ENCODE assay signal across 1 cellular context in the genomic region with DNA sequence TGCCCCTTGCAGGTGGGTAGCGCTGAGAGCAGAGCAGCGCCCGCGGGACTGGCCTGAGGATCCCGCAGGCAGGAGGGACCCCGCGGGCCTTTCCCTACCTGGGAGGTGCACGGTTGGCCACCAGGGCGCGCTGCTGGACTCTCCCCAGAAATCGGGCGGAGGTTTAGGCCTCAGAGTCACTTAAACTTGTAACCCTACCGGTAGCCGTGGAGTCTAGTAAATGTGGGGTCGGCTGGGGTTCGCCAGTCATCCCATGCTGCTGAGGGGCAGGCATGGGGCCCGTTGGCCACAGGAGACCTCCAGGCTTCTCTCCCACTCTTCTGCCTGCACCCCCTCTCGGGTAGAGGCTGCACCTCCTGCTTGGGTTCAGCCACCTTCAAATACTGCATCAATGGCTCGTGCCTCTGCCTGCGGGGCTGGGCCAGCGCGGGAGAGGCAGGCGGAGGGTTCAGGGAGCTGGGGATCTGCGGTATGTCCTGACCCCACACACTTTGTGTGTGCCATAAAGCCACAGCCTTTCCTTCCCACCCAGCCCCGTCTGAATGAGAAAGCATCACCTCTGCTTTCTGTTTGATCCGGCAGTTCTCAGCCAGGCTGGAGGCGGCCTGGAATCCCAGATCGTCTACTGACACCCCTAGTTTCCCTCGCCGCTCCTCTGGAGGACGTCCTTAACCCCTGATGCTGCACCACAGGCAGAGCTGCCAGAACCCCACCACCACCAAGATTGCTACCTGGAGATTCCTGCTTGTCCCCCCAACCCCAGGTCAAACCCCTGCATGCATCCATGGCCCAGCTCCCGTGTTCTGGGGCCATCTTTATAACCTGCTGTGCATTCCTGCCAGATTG.
TF ChIP-seq lines count a peak whose summit lies in the region.

No MANE protein-coding gene starts in this region.

TF ChIP-seq in HepG2, 621 proteins besides CTCF, POLR2A, EP300 and RAD21 (continued from another document and continues in another):
- TF ChIP-seq ZNF574 (CRISPR knock-in tag; IDR thresholded peaks at IDR 0.05) (peak; percentile 34), ZNF282 (IDR thresholded peaks at IDR 0.05; ENCODE audit: partially characterized antibody) (no peak), ZNF768 (CRISPR knock-in tag; IDR thresholded peaks at IDR 0.05) (no peak), ZNF781 (CRISPR knock-in tag; IDR thresholded peaks at IDR 0.05; ENCODE audit: borderline replicate concordance, not compliant biosample characterization) (no peak), DR1 (CRISPR knock-in tag; IDR thresholded peaks at IDR 0.05) (no peak), NR2F1 (CRISPR knock-in tag; IDR thresholded peaks at IDR 0.05) (no peak), KMT2B (CRISPR knock-in tag; IDR thresholded peaks at IDR 0.05) (no peak), SNAPC4 (CRISPR knock-in tag; IDR thresholded peaks at IDR 0.05) (no peak), DMAP1 (CRISPR knock-in tag; IDR thresholded peaks at IDR 0.05) (no peak), BCL3 (CRISPR knock-in tag; IDR thresholded peaks at IDR 0.05) (no peak), ZNF33B (CRISPR knock-in tag; IDR thresholded peaks at IDR 0.05) (no peak), TRIM24 (CRISPR knock-in tag; IDR thresholded peaks at IDR 0.05) (no peak), STAT6 (CRISPR knock-in tag; IDR thresholded peaks at IDR 0.05; ENCODE audit: borderline replicate concordance) (no peak), ZNF83 (CRISPR knock-in tag; IDR thresholded peaks at IDR 0.05; ENCODE audit: borderline replicate concordance) (no peak), ZBTB7A (CRISPR knock-in tag; IDR thresholded peaks at IDR 0.05) (no peak), SIN3A (IDR thresholded peaks at IDR 0.05; ENCODE audit: borderline replicate concordance, low read depth, low read length) (no peak), RARA (CRISPR knock-in tag; IDR thresholded peaks at IDR 0.05) (no peak), ZNF646 (CRISPR knock-in tag; IDR thresholded peaks at IDR 0.05) (no peak)
- TF ChIP-seq, protein P1, sequence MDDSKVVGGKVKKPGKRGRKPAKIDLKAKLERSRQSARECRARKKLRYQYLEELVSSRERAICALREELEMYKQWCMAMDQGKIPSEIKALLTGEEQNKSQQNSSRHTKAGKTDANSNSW (CRISPR knock-in tag; IDR thresholded peaks at IDR 0.05; ENCODE audit: borderline replicate concordance), result no peak
